ENCODE assay signal across 8 cellular contexts in genomic region chr19:55256562-55257460, GRCh38. TPM values are rescaled to one million over a fixed set of nuclear protein-coding genes. Genes with fewer than 3 reads are reported as not detected.
DNase-seq lines count a peak whose midpoint lies in the region; ATAC-seq, FAIRE-seq and TF ChIP-seq lines count a peak whose summit lies in the region.

No MANE protein-coding gene starts in this region.

- peaks cover 35% of the 10 kb centered on the region for H3K36me3 Mint-ChIP-seq in activated CD4-positive, alpha-beta T cell treated with anti-CD3 and anti-CD28 coated beads, Interleukin-2, amount 10 ng/mL, durations not matched to agents 24 days and 14 days (ENCODE audit: low read depth)
- H3K36me3 Mint-ChIP-seq in activated naive CD4-positive, alpha-beta T cell treated with anti-CD3 and anti-CD28 coated beads, Interleukin-2, amount 50 U/mL, for 72 hours = peaks cover 43 to 54% of the 10 kb centered on the region in 2 donors

- DNase-seq in activated CD4-positive, alpha-beta T cell treated with anti-CD3 and anti-CD28 coated beads, Interleukin-2, amount 10 ng/mL, durations not matched to agents 24 days and 14 days = peak; percentile 73
- no peak for DNase-seq in activated CD4-positive, alpha-beta T cell treated with anti-CD3 and anti-CD28 coated beads, Interleukin-2, amount 50 U/mL, for 1 hour
- DNase-seq in activated naive CD4-positive, alpha-beta T cell treated with anti-CD3 and anti-CD28 coated beads, Interleukin-2, amount 50 U/mL, for 72 hours (ENCODE audit: low spot score in 2 of 2) = no peak
- DNase-seq in kidney (no peak), testis (peak; percentile 63), glomerular visceral epithelial cell (ENCODE audit: extremely low spot score) (no peak)

- peaks cover 2% of the 10 kb centered on the region for H3K27me3 Mint-ChIP-seq in activated CD4-positive, alpha-beta T cell treated with anti-CD3 and anti-CD28 coated beads, Interleukin-2, amount 10 ng/mL, durations not matched to agents 24 days and 14 days

- ATAC-seq in activated naive CD4-positive, alpha-beta T cell treated with anti-CD3 and anti-CD28 coated beads, Interleukin-2, amount 50 U/mL, for 72 hours = no peak
- no peak for ATAC-seq in GM21576 (IDR thresholded peaks at IDR 0.05; ENCODE audit: unreplicated experiment)
- no peak for ATAC-seq in GM18498 (IDR thresholded peaks at IDR 0.05; ENCODE audit: unreplicated experiment)

- no peak for TF ChIP-seq CTCF in kidney (IDR thresholded peaks at IDR 0.05; ENCODE audit: borderline replicate concordance, extremely low read depth, insufficient read depth)
- no peak for TF ChIP-seq CTCF in testis (IDR thresholded peaks at IDR 0.05)

- no peaks in the 10 kb centered on the region for H3K36me3 ChIP-seq in kidney (ENCODE audit: control insufficient read depth in 1 of 2, insufficient read depth in 2 of 2, low read length in 2 of 2)
- H3K36me3 ChIP-seq in testis (ENCODE audit: low read depth, missing control alignments) = no peaks in the 10 kb centered on the region

- H3K9ac ChIP-seq in kidney (ENCODE audit: low read length in 2 of 2) = peak overlapping the region; percentile 38 to 51

- H3K27ac Mint-ChIP-seq in activated CD4-positive, alpha-beta T cell treated with anti-CD3 and anti-CD28 coated beads, Interleukin-2, amount 10 ng/mL, durations not matched to agents 24 days and 14 days = peak overlapping the region; percentile 96
- peak overlapping the region; percentile 97 for H3K27ac Mint-ChIP-seq in activated naive CD4-positive, alpha-beta T cell treated with anti-CD3 and anti-CD28 coated beads, Interleukin-2, amount 50 U/mL, for 72 hours

- peak overlapping the region; percentile 96 for H3K4me3 Mint-ChIP-seq in activated CD4-positive, alpha-beta T cell treated with anti-CD3 and anti-CD28 coated beads, Interleukin-2, amount 10 ng/mL, durations not matched to agents 24 days and 14 days

- FAIRE-seq in kidney (lab: Jason Lieb, UNC) = no peak

- intact Hi-C loops in activated CD4-positive, alpha-beta T cell treated with anti-CD3 and anti-CD28 coated beads, Interleukin-2, amount 10 ng/mL, durations not matched to agents 24 days and 14 days (cut with micrococcal nuclease) = loop anchor here (1.0 to 10.0 kb wide), 5 partner anchors 82 to 1052 kb away; partner anchors contain the start of genes DNAAF3, KMT5C, LENG9 and RPS9
- intact Hi-C loops in kidney (cut with DNase I) = no loop called here
- intact Hi-C loops in testis (cut with DNase I; ENCODE audit: low total_unique reads) = no loop called here

- no peak for TF ChIP-seq POLR2A in testis (IDR thresholded peaks at IDR 0.05)

- no peaks in the 10 kb centered on the region for H3K9me3 Mint-ChIP-seq in activated CD4-positive, alpha-beta T cell treated with anti-CD3 and anti-CD28 coated beads, Interleukin-2, amount 10 ng/mL, durations not matched to agents 24 days and 14 days
- H3K9me3 Mint-ChIP-seq in activated naive CD4-positive, alpha-beta T cell treated with anti-CD3 and anti-CD28 coated beads, Interleukin-2, amount 50 U/mL, for 72 hours = no peaks in the 10 kb centered on the region

- peaks cover 57% of the 10 kb centered on the region for H3K4me1 Mint-ChIP-seq in activated CD4-positive, alpha-beta T cell treated with anti-CD3 and anti-CD28 coated beads, Interleukin-2, amount 10 ng/mL, durations not matched to agents 24 days and 14 days

- H3K4me1 ChIP-seq in kidney (ENCODE audit: control insufficient read depth in 1 of 2, insufficient read depth in 1 of 2, low read depth in 1 of 2, low read length in 2 of 2) (peaks cover 18 to 36% of the 10 kb centered on the region in 2 donors), testis (peaks cover 31% of the 10 kb centered on the region)

- WGBS in testis, 2 donors = 14 to 17% methylated on average over 22 of the region's 22 CpGs

- no peaks in the 10 kb centered on the region for H3K27me3 ChIP-seq in testis

- H3K4me3 ChIP-seq in kidney (ENCODE audit: low read length in 2 of 2) = peak overlapping the region; percentile 73 to 79
- H3K4me3 ChIP-seq in testis = peak overlapping the region; percentile 93 to 98

- H3K27ac ChIP-seq in kidney (ENCODE audit: low read depth in 2 of 2, low read length in 2 of 2) (no peak overlapping the region), testis (peak overlapping the region; percentile 76 to 97)

- no peaks in the 10 kb centered on the region for H3K9me3 ChIP-seq in kidney (ENCODE audit: control insufficient read depth in 1 of 2, low read length in 2 of 2)
- no peaks in the 10 kb centered on the region for H3K9me3 ChIP-seq in testis

RNA-seq across cellular contexts. Expression of gene PPP6R1, which starts 2.0 kb away (rescaled TPM):
- 196 and 216 TPM in 2 replicates for total RNA-seq in activated CD4-positive, alpha-beta T cell treated with anti-CD3 and anti-CD28 coated beads, Interleukin-2, amount 10 ng/mL, durations not matched to agents 24 days and 14 days
- 100 to 1,000 TPM; 160 to 225 TPM for total RNA-seq in activated naive CD4-positive, alpha-beta T cell treated with anti-CD3 and anti-CD28 coated beads, Interleukin-2, amount 50 U/mL, for 72 hours
- total RNA-seq in kidney (61.6 TPM), testis (100 to 1,000 TPM; 178 to 179 TPM)
- polyA plus RNA-seq in kidney (ENCODE audit: insufficient read depth, low read depth, low replicate concordance) (30.6 TPM), testis (ENCODE audit: insufficient read depth, low read depth, low replicate concordance) (217 TPM)

RNA-seq across cellular contexts. Expression of gene HSPBP1, which starts 23.1 kb away (rescaled TPM):
- 63.9 and 68.3 TPM in 2 replicates for total RNA-seq in activated CD4-positive, alpha-beta T cell treated with anti-CD3 and anti-CD28 coated beads, Interleukin-2, amount 10 ng/mL, durations not matched to agents 24 days and 14 days
- total RNA-seq in activated naive CD4-positive, alpha-beta T cell treated with anti-CD3 and anti-CD28 coated beads, Interleukin-2, amount 50 U/mL, for 72 hours = 10 to 100 TPM; 24.9 to 40.8 TPM
- total RNA-seq in kidney (37.6 TPM), testis (10 to 100 TPM; 43.5 to 48.2 TPM)
- polyA plus RNA-seq in kidney (ENCODE audit: insufficient read depth, low read depth, low replicate concordance) (55.9 TPM), testis (ENCODE audit: insufficient read depth, low read depth, low replicate concordance) (42.7 TPM)

RNA-seq across cellular contexts. Expression of gene BRSK1, which starts 27.0 kb away (rescaled TPM):
- 5.9 and 7.9 TPM in 2 replicates for total RNA-seq in activated CD4-positive, alpha-beta T cell treated with anti-CD3 and anti-CD28 coated beads, Interleukin-2, amount 10 ng/mL, durations not matched to agents 24 days and 14 days
- 1 to 10 TPM; 6.7 to 8.4 TPM for total RNA-seq in activated naive CD4-positive, alpha-beta T cell treated with anti-CD3 and anti-CD28 coated beads, Interleukin-2, amount 50 U/mL, for 72 hours
- total RNA-seq in kidney (6.5 TPM), testis (10 to 100 TPM; 14.9 to 20.7 TPM)
- polyA plus RNA-seq in kidney (ENCODE audit: insufficient read depth, low read depth, low replicate concordance) (1.4 TPM), testis (ENCODE audit: insufficient read depth, low read depth, low replicate concordance) (12.8 TPM)

RNA-seq across cellular contexts. Expression of gene TMEM86B, which starts 28.2 kb away (rescaled TPM):
- total RNA-seq in activated CD4-positive, alpha-beta T cell treated with anti-CD3 and anti-CD28 coated beads, Interleukin-2, amount 10 ng/mL, durations not matched to agents 24 days and 14 days = 6.8 and 7.7 TPM in 2 replicates
- total RNA-seq in activated naive CD4-positive, alpha-beta T cell treated with anti-CD3 and anti-CD28 coated beads, Interleukin-2, amount 50 U/mL, for 72 hours = 1 to 10 TPM; 7.7 to 8.1 TPM
- total RNA-seq in kidney = 3.3 TPM
- polyA plus RNA-seq in kidney (ENCODE audit: insufficient read depth, low read depth, low replicate concordance) = 4.6 TPM
- 10 to 100 TPM; 13.4 to 13.9 TPM for total RNA-seq in testis
- 12.8 TPM for polyA plus RNA-seq in testis (ENCODE audit: insufficient read depth, low read depth, low replicate concordance)

RNA-seq across cellular contexts. Expression of gene PTPRH, which starts 47.5 kb away (rescaled TPM):
- not detected in 2 replicates for total RNA-seq in activated CD4-positive, alpha-beta T cell treated with anti-CD3 and anti-CD28 coated beads, Interleukin-2, amount 10 ng/mL, durations not matched to agents 24 days and 14 days
- under 1 TPM in 1 of 2 donors, not detected in 1; 0.19 TPM for total RNA-seq in activated naive CD4-positive, alpha-beta T cell treated with anti-CD3 and anti-CD28 coated beads, Interleukin-2, amount 50 U/mL, for 72 hours
- 2.8 TPM for total RNA-seq in kidney
- polyA plus RNA-seq in kidney (ENCODE audit: insufficient read depth, low read depth, low replicate concordance) = not detected
- 10 to 100 TPM in 1 of 2 donors, 1 to 10 TPM in 1; 6.0 to 11.3 TPM for total RNA-seq in testis
- 1.6 TPM for polyA plus RNA-seq in testis (ENCODE audit: insufficient read depth, low read depth, low replicate concordance)

Comparison
In these comparisons a context has a peak if more than half of its experiments do, and no peak if none do; other contexts are left out.
1. DNase-seq: peak in activated CD4-positive, alpha-beta T cell treated with anti-CD3 and anti-CD28 coated beads, Interleukin-2, amount 10 ng/mL, durations not matched to agents 24 days and 14 days (single experiment) and testis (single experiment); none in activated CD4-positive, alpha-beta T cell treated with anti-CD3 and anti-CD28 coated beads, Interleukin-2, amount 50 U/mL, for 1 hour (single experiment), activated naive CD4-positive, alpha-beta T cell treated with anti-CD3 and anti-CD28 coated beads, Interleukin-2, amount 50 U/mL, for 72 hours (0 of 2), kidney (single experiment) and glomerular visceral epithelial cell (single experiment).
2. H3K27ac ChIP-seq: peak in testis (2 of 2); none in kidney (0 of 2).